In the genomic region with DNA sequence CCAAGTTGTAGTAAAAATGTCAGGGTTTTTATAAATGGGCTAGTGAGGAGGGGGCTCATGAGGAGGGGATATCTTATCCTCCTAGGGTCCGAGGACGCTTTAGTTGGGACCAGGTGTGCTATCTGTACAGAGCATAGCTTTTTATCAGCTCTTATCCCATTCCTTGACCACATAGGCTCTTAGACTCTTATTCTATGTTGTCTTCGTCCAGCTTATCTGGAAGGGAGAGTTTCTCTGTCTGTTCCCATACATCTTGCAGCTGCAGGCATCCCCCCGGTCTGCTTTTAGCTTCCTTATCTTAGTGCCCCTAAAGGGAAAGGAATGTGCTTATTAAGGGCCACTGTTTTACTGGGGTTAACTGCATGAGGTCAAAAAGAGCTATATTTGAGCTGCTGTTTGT, we compare ENCODE assay signal across 13 cellular contexts.
"Had no signal": no experiment of that assay in that cellular context is flagged by ENCODE, and none has a peak within 500 bp of the region (broad histone marks: within the 10 kb centered on the region; RNA-seq: fewer than 3 reads in every experiment).

No MANE protein-coding gene starts in this region.

- DNase-seq: activated CD8-positive, alpha-beta T cell treated with anti-CD3 and anti-CD28 coated beads for 36 hours; activated effector memory CD4-positive, alpha-beta T cell treated with anti-CD3 and anti-CD28 coated beads, Interleukin-2, amount 50 U/mL, for 16 hours; activated T-cell treated with anti-CD3 and anti-CD28 coated beads, Interleukin-2, amount 50 U/mL, for 4 hours; dermis blood vessel endothelial cell; effector memory CD8-positive, alpha-beta T cell; kidney; mesenchymal stem cell; psoas muscle; right lobe of liver; stimulated activated naive CD8-positive, alpha-beta T cell treated with anti-CD3 and anti-CD28 coated beads, Interleukin-15, amount 100 ng/mL, for 72 hours had no signal

- H3K9me3 Mint-ChIP-seq: activated CD8-positive, alpha-beta T cell treated with anti-CD3 and anti-CD28 coated beads for 36 hours; activated naive CD4-positive, alpha-beta T cell treated with anti-CD3 and anti-CD28 coated beads, Interleukin-2, amount 50 U/mL, for 72 hours; activated T-cell treated with anti-CD3 and anti-CD28 coated beads, Interleukin-2, amount 50 U/mL, for 4 hours; brain; effector memory CD8-positive, alpha-beta T cell; stimulated activated naive CD8-positive, alpha-beta T cell treated with anti-CD3 and anti-CD28 coated beads, Interleukin-15, amount 100 ng/mL, for 72 hours; T-helper 2 cell treated with Interferon-gamma antibody and Interleukin-4, amounts not matched to agents 5 μg/mL and 100 μg/mL, for 36 hours had no signal

- H3K4me1 Mint-ChIP-seq: brain had no signal

- H3K27me3 Mint-ChIP-seq: activated CD8-positive, alpha-beta T cell treated with anti-CD3 and anti-CD28 coated beads for 36 hours; brain; effector memory CD8-positive, alpha-beta T cell; stimulated activated naive CD8-positive, alpha-beta T cell treated with anti-CD3 and anti-CD28 coated beads, Interleukin-15, amount 100 ng/mL, for 72 hours had no signal

- H3K4me3 Mint-ChIP-seq: activated CD8-positive, alpha-beta T cell treated with anti-CD3 and anti-CD28 coated beads for 36 hours; activated T-cell treated with anti-CD3 and anti-CD28 coated beads, Interleukin-2, amount 50 U/mL, for 4 hours; brain; effector memory CD8-positive, alpha-beta T cell; stimulated activated naive CD8-positive, alpha-beta T cell treated with anti-CD3 and anti-CD28 coated beads, Interleukin-15, amount 100 ng/mL, for 72 hours; T-helper 2 cell treated with Interferon-gamma antibody and Interleukin-4, amounts not matched to agents 5 μg/mL and 100 μg/mL, for 36 hours had no signal

- ATAC-seq: activated CD8-positive, alpha-beta T cell treated with anti-CD3 and anti-CD28 coated beads for 36 hours; activated naive CD4-positive, alpha-beta T cell treated with anti-CD3 and anti-CD28 coated beads, Interleukin-2, amount 50 U/mL, for 72 hours; activated T-cell treated with anti-CD3 and anti-CD28 coated beads, Interleukin-2, amount 50 U/mL, for 4 hours; effector memory CD8-positive, alpha-beta T cell; psoas muscle; stimulated activated naive CD8-positive, alpha-beta T cell treated with anti-CD3 and anti-CD28 coated beads, Interleukin-15, amount 100 ng/mL, for 72 hours had no signal

- H3K27ac Mint-ChIP-seq: activated CD8-positive, alpha-beta T cell treated with anti-CD3 and anti-CD28 coated beads for 36 hours; activated naive CD4-positive, alpha-beta T cell treated with anti-CD3 and anti-CD28 coated beads, Interleukin-2, amount 50 U/mL, for 72 hours; effector memory CD8-positive, alpha-beta T cell; stimulated activated naive CD8-positive, alpha-beta T cell treated with anti-CD3 and anti-CD28 coated beads, Interleukin-15, amount 100 ng/mL, for 72 hours; T-helper 2 cell treated with Interferon-gamma antibody and Interleukin-4, amounts not matched to agents 5 μg/mL and 100 μg/mL, for 36 hours had no signal

- H3K4me3 ChIP-seq: psoas muscle, right lobe of liver had no signal
